Comparison of ENCODE assay signal across 8 cellular contexts in genomic region chr1:37931493-37932158, GRCh38. TPM values are rescaled to one million over a fixed set of nuclear protein-coding genes. Genes with fewer than 3 reads are reported as not detected.
A peak's percentile ranks its signal among the peaks of the same experiment; 100 is the strongest.
DNase-seq lines count a peak whose midpoint lies in the region; ATAC-seq and TF ChIP-seq lines count a peak whose summit lies in the region.

No MANE protein-coding gene starts in this region.

- no peaks in the 10 kb centered on the region for H3K9me3 Mint-ChIP-seq in CD14-positive monocyte
- H3K9me3 Mint-ChIP-seq in activated CD4-positive, alpha-beta T cell treated with anti-CD3 and anti-CD28 coated beads, Interleukin-2, amount 10 ng/mL, durations not matched to agents 24 days and 14 days: no peaks in the 10 kb centered on the region

- intact Hi-C loops in CD14-positive monocyte (cut with micrococcal nuclease): loop anchor here in 1 of 2 donors (5.0 kb wide), 1 partner anchor 86 kb away; no protein-coding TSS in a partner anchor
- intact Hi-C loops in activated CD4-positive, alpha-beta T cell treated with anti-CD3 and anti-CD28 coated beads, Interleukin-2, amount 10 ng/mL, durations not matched to agents 24 days and 14 days (cut with micrococcal nuclease): loop anchor here (1.0 to 5.0 kb wide), 4 partner anchors 16 to 119 kb away; partner anchors contain the start of gene INPP5B
- intact Hi-C loops in left lung (cut with DNase I): no loop called here

- DNase-seq in CD14-positive monocyte (ENCODE audit: low spot score) (peak; percentile 91), NCI-H526 treated with DMSO at 0.1 percent for 48 hours (lab: John Stamatoyannopoulos, UW) (peak; percentile 100), dedifferentiated amniotic fluid mesenchymal stem cell (ENCODE audit: extremely low spot score) (peak; percentile 92), left lung (peak; percentile 96 to 98)
- peak; percentile 99 for DNase-seq in activated CD4-positive, alpha-beta T cell treated with anti-CD3 and anti-CD28 coated beads, Interleukin-2, amount 10 ng/mL, durations not matched to agents 24 days and 14 days
- peak; percentile 98 to 99 for DNase-seq in stimulated activated CD4-positive, alpha-beta T cell treated with anti-CD3 and anti-CD28 coated beads, Interleukin-2, amount 100 ng/mL, for 24 hours

- peak overlapping the region; percentile 20 to 90 (median 76) for H3K27ac Mint-ChIP-seq in CD14-positive monocyte
- peak overlapping the region; percentile 85 for H3K27ac Mint-ChIP-seq in activated CD4-positive, alpha-beta T cell treated with anti-CD3 and anti-CD28 coated beads, Interleukin-2, amount 10 ng/mL, durations not matched to agents 24 days and 14 days

- ATAC-seq in GM19372 (IDR thresholded peaks at IDR 0.05; ENCODE audit: low read depth, unreplicated experiment): peak; percentile 95
- peak; percentile 94 for ATAC-seq in HG03520 (IDR thresholded peaks at IDR 0.05; ENCODE audit: unreplicated experiment)
- ATAC-seq in left lung: peak; percentile 98

- peak overlapping the region; percentile 74 to 83 for H3K4me3 ChIP-seq in left lung

- no peaks in the 10 kb centered on the region for H3K9me3 ChIP-seq in left lung

- no peaks in the 10 kb centered on the region for H3K27me3 ChIP-seq in left lung

- peak overlapping the region; percentile 88 to 97 for H3K4me3 Mint-ChIP-seq in CD14-positive monocyte
- H3K4me3 Mint-ChIP-seq in activated CD4-positive, alpha-beta T cell treated with anti-CD3 and anti-CD28 coated beads, Interleukin-2, amount 10 ng/mL, durations not matched to agents 24 days and 14 days: peak overlapping the region; percentile 90

- peaks cover 21 to 34% of the 10 kb centered on the region in 2 donors for H3K36me3 Mint-ChIP-seq in CD14-positive monocyte
- peaks cover 11% of the 10 kb centered on the region for H3K36me3 Mint-ChIP-seq in activated CD4-positive, alpha-beta T cell treated with anti-CD3 and anti-CD28 coated beads, Interleukin-2, amount 10 ng/mL, durations not matched to agents 24 days and 14 days (ENCODE audit: low read depth)

- H3K4me1 Mint-ChIP-seq in CD14-positive monocyte: peaks cover 29% of the 10 kb centered on the region
- peaks cover 27% of the 10 kb centered on the region for H3K4me1 Mint-ChIP-seq in activated CD4-positive, alpha-beta T cell treated with anti-CD3 and anti-CD28 coated beads, Interleukin-2, amount 10 ng/mL, durations not matched to agents 24 days and 14 days

- peaks cover 0 to 25% of the 10 kb centered on the region in 2 donors for H3K36me3 ChIP-seq in left lung

- peak overlapping the region; percentile 76 to 79 for H3K27ac ChIP-seq in left lung

- H3K27me3 Mint-ChIP-seq in CD14-positive monocyte (ENCODE audit: low read depth in 3 of 3): no peaks in the 10 kb centered on the region
- H3K27me3 Mint-ChIP-seq in activated CD4-positive, alpha-beta T cell treated with anti-CD3 and anti-CD28 coated beads, Interleukin-2, amount 10 ng/mL, durations not matched to agents 24 days and 14 days: no peaks in the 10 kb centered on the region

- peaks cover 3 to 38% of the 10 kb centered on the region in 2 donors for H3K4me1 ChIP-seq in left lung

- TF ChIP-seq CTCF in CD14-positive monocyte (IDR thresholded peaks at IDR 0.05): no peak
- no peak for TF ChIP-seq CTCF in left lung (IDR thresholded peaks at IDR 0.05)

RNA-seq across cellular contexts. Expression of gene INPP5B, which starts 15.2 kb away (rescaled TPM):
- polyA plus RNA-seq in CD14-positive monocyte: 1 to 10 TPM; 3.0 to 5.8 TPM
- 23.8 and 27.2 TPM in 2 replicates for total RNA-seq in activated CD4-positive, alpha-beta T cell treated with anti-CD3 and anti-CD28 coated beads, Interleukin-2, amount 10 ng/mL, durations not matched to agents 24 days and 14 days
- total RNA-seq in left lung: 10 to 100 TPM; 27.4 to 33.1 TPM

RNA-seq across cellular contexts. Expression of gene SF3A3, which starts 58.2 kb away (rescaled TPM):
- polyA plus RNA-seq in CD14-positive monocyte: 10 to 100 TPM; 53.3 to 55.7 TPM
- 132 and 144 TPM in 2 replicates for total RNA-seq in activated CD4-positive, alpha-beta T cell treated with anti-CD3 and anti-CD28 coated beads, Interleukin-2, amount 10 ng/mL, durations not matched to agents 24 days and 14 days
- 10 to 100 TPM; 37.1 to 47.1 TPM for total RNA-seq in left lung

Comparison
In these comparisons a context has a peak if more than half of its experiments do, and no peak if none do; other contexts are left out.
1. Peak in every context shown above with its lines: DNase-seq, ATAC-seq, H3K4me3 ChIP-seq and H3K27ac ChIP-seq.